1 cellular context compared by ENCODE assay signal in the genomic region with DNA sequence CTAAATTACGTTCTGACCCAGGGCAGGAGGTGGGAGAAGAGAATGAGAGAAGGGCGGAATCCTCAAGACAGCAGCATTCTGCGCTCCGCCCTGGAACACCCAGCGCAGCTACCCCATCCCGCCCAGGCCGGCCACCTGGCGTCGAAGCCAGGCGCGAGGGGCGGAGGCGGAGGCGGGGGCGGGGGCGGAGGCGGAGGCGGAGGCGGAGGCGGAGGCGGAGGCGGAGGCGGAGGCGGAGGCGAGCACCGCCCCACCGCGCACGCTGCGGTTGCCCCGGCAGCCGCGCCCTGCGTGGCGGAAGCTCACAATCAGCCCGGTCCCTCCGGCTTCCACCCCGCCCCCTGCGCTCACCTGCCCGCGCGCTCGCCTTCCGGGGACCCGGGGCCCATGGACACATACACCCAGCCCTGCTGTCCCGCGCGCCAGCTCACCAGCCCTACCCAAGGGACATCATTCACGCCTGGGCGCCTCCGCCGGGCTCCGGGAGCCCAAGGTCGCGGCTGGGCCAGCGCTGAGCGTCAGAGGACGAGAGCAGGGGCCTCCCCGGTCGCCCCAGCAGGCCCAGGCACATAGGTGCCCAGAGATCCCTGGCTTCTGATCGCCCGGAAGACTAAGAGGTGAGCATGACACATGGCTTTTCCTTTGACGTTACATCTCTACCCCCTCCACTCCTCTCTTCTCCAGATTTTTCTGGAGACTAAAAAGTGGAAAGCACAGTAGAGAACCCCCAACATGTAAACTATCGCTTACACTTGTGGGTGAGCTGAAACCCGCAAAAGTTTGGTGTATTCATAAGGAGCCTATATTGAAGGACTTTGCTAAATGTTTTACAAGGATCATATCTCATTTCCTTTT.
TF ChIP-seq lines count a peak whose summit lies in the region.

Gene ANKEF1, plus strand, starts transcription at position 271 of the 855 bp plus-strand sequence. CDS start 3,315 bp downstream, outside the sequence.

TF ChIP-seq in WTC11, 78 proteins besides CTCF, POLR2A, EP300 and RAD21 (continued from another document):
- TF ChIP-seq ZBTB43 (CRISPR knock-in tag; IDR thresholded peaks at IDR 0.05): no peak
- peak; percentile 32; the same call in 1 of the 2 replicates for TF ChIP-seq NFE2L1 (CRISPR knock-in tag; IDR thresholded peaks at IDR 0.05)
- TF ChIP-seq, protein P1, sequence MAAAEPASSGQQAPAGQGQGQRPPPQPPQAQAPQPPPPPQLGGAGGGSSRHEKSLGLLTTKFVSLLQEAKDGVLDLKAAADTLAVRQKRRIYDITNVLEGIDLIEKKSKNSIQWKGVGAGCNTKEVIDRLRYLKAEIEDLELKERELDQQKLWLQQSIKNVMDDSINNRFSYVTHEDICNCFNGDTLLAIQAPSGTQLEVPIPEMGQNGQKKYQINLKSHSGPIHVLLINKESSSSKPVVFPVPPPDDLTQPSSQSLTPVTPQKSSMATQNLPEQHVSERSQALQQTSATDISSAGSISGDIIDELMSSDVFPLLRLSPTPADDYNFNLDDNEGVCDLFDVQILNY (CRISPR knock-in tag; IDR thresholded peaks at IDR 0.05): peak; percentile 74
- TF ChIP-seq, protein P2, sequence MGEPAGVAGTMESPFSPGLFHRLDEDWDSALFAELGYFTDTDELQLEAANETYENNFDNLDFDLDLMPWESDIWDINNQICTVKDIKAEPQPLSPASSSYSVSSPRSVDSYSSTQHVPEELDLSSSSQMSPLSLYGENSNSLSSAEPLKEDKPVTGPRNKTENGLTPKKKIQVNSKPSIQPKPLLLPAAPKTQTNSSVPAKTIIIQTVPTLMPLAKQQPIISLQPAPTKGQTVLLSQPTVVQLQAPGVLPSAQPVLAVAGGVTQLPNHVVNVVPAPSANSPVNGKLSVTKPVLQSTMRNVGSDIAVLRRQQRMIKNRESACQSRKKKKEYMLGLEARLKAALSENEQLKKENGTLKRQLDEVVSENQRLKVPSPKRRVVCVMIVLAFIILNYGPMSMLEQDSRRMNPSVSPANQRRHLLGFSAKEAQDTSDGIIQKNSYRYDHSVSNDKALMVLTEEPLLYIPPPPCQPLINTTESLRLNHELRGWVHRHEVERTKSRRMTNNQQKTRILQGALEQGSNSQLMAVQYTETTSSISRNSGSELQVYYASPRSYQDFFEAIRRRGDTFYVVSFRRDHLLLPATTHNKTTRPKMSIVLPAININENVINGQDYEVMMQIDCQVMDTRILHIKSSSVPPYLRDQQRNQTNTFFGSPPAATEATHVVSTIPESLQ (CRISPR knock-in tag; IDR thresholded peaks at IDR 0.05): no peak
- no peak for TF ChIP-seq NR3C1 (CRISPR knock-in tag; conservative IDR thresholded peaks at IDR 0.05; ENCODE audit: low read depth)
- peak; percentile 65; the same call in 1 of the 2 replicates for TF ChIP-seq TP53 (CRISPR knock-in tag; IDR thresholded peaks at IDR 0.05)
